Comparison of ENCODE assay signal across 11 cellular contexts in genomic region chr12:15728118-15728598, GRCh38.
A peak's percentile ranks its signal among the peaks of the same experiment; 100 is the strongest.
DNase-seq lines count a peak whose midpoint lies in the region; ATAC-seq, FAIRE-seq and TF ChIP-seq lines count a peak whose summit lies in the region.
"Had no signal": no experiment of that assay in that cellular context is flagged by ENCODE, and none has a peak within 500 bp of the region (broad histone marks: within the 10 kb centered on the region; RNA-seq: fewer than 3 reads in every experiment).

No MANE protein-coding gene starts in this region.

- H3K36me3 Mint-ChIP-seq in MCF 10A (ENCODE audit: insufficient read depth, unreplicated experiment) (peaks cover 2% of the 10 kb centered on the region), brain (peaks cover 7% of the 10 kb centered on the region)

- no peaks in the 10 kb centered on the region for H3K27me3 Mint-ChIP-seq in MCF 10A (ENCODE audit: insufficient read depth, unreplicated experiment)
- no peaks in the 10 kb centered on the region for H3K27me3 Mint-ChIP-seq in brain

- CTCF ChIA-PET in MCF 10A (lab: Yijun Ruan, JAX) = interaction anchor here (1.2 to 1.3 kb wide), 2 partner anchors 60 to 71 kb away, joined by 3 to 4 read pairs; no protein-coding TSS in a partner anchor

- no peak overlapping the region for H3K27ac ChIP-seq in breast epithelium

- TF ChIP-seq CTCF in MCF 10A (IDR thresholded peaks at IDR 0.05; ENCODE audit: unreplicated experiment) (no peak), breast epithelium (IDR thresholded peaks at IDR 0.05) (no peak), brain (conservative IDR thresholded peaks at IDR 0.05) (no peak), kidney epithelial cell (IDR thresholded peaks at IDR 0.05; ENCODE audit: insufficient read depth, low read length, poor library complexity, severe bottlenecking) (no peak)

- H3K4me1 Mint-ChIP-seq in MCF 10A (ENCODE audit: insufficient read depth, unreplicated experiment) (peaks cover 24% of the 10 kb centered on the region), brain (peaks cover 54% of the 10 kb centered on the region)

- H3K9me3 ChIP-seq in breast epithelium = no peaks in the 10 kb centered on the region

- peak; percentile 63 for DNase-seq in MCF 10A (ENCODE audit: unreplicated experiment)
- DNase-seq in breast epithelium (ENCODE audit: low spot score in 2 of 2) = no peak
- peak; percentile 34 for DNase-seq in kidney epithelial cell (ENCODE audit: low read depth)
- DNase-seq in urothelium cell line (ENCODE audit: low spot score) = peak; percentile 14
- DNase-seq: activated CD4-positive, alpha-beta T cell treated with anti-CD3 and anti-CD28 coated beads, Interleukin-2, amount 50 U/mL, for 1 hour; AML-193; retina had no signal

- H3K27ac Mint-ChIP-seq in MCF 10A (ENCODE audit: low read depth, unreplicated experiment) (peak overlapping the region; percentile 59), brain (peak overlapping the region in 4 of 5 experiments; percentile 57 to 91 (median 78))

- no peaks in the 10 kb centered on the region for H3K36me3 ChIP-seq in breast epithelium
- no peaks in the 10 kb centered on the region for H3K36me3 ChIP-seq in kidney epithelial cell (ENCODE audit: control insufficient read depth, insufficient read depth, low read length)

- H3K4me3 Mint-ChIP-seq in MCF 10A (ENCODE audit: unreplicated experiment) (no peak overlapping the region), brain (peak overlapping the region in 4 of 5 experiments; percentile 18 to 36 (median 34))

- no peaks in the 10 kb centered on the region for H3K4me1 ChIP-seq in breast epithelium

- H3K4me3 ChIP-seq in breast epithelium (no peak overlapping the region), kidney epithelial cell (ENCODE audit: low read depth, low read length) (no peak overlapping the region)

- FAIRE-seq in urothelium cell line (lab: Jason Lieb, UNC) = no peak

- no peak for TF ChIP-seq POLR2A in breast epithelium (IDR thresholded peaks at IDR 0.05)

- H3K9me3 Mint-ChIP-seq in MCF 10A (ENCODE audit: unreplicated experiment) (peaks cover 8% of the 10 kb centered on the region), brain (peaks cover 0 to 9% (median 6%) of the 10 kb centered on the region in 5 experiments)

- ATAC-seq in HG03135 (IDR thresholded peaks at IDR 0.05; ENCODE audit: unreplicated experiment) (no peak), GM18861 (IDR thresholded peaks at IDR 0.05; ENCODE audit: unreplicated experiment) (no peak), GM21619 (IDR thresholded peaks at IDR 0.05; ENCODE audit: unreplicated experiment) (no peak)

- POLR2A ChIA-PET in MCF 10A (lab: Yijun Ruan, JAX) = interaction anchor here (0.7 kb wide), 2 partner anchors 13 to 52 kb away, joined by 3 read pairs; no protein-coding TSS in a partner anchor

- no TSS peak for BruUV-seq in MCF 10A (replicated peaks; lab: Mats Ljungman, UMichigan)

- intact Hi-C loops in MCF 10A (cut with micrococcal nuclease) (no loop called here), breast epithelium (cut with DNase I; ENCODE audit: low total_unique reads) (no loop called here)

- H3K27me3 ChIP-seq in breast epithelium (no peaks in the 10 kb centered on the region), kidney epithelial cell (ENCODE audit: control insufficient read depth, insufficient read depth, low read length) (no peaks in the 10 kb centered on the region)

Comparison
In these comparisons a context has a peak if more than half of its experiments do, and no peak if none do; other contexts are left out.
1. DNase-seq: peak in MCF 10A (single experiment), kidney epithelial cell (single experiment) and urothelium cell line (single experiment); none in breast epithelium (0 of 2).